ENCODE assay signal across 16 cellular contexts in the genomic region with DNA sequence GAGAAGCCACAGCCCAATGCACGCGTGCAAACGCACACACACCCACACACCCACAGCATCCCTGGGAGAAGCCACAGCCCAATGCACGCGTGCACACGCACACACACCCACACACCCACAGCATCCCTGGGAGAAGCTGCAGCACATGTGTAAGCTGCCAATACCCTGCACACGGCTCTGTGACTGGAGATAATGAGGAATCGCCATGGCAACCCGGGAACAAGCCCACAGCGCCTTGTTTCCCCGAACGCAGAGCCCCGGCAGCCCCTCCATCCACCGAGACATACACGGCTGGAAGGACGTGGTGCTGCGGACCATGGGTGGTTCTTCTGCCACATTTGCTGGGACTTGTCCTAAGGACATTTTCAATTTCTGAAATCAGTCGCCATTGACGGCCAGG.
"Had no signal": no experiment of that assay in that cellular context is flagged by ENCODE, and none has a peak within 500 bp of the region (broad histone marks: within the 10 kb centered on the region; RNA-seq: fewer than 3 reads in every experiment).

No MANE protein-coding gene starts in this region.

- H3K4me1 Mint-ChIP-seq: activated naive CD4-positive, alpha-beta T cell treated with anti-CD3 and anti-CD28 coated beads, Interleukin-2, amount 10 ng/mL, durations not matched to agents 7 days and 5 days; activated T-helper 17 cell treated with anti-CD3 and anti-CD28 coated beads, Interleukin-2, amount 50 U/mL, for 72 hours; memory B cell; naive thymus-derived CD8-positive, alpha-beta T cell; stimulated activated effector memory CD8-positive, alpha-beta T cell treated with anti-CD3 and anti-CD28 coated beads, Interleukin-12 subunit alpha, Interleukin-12 subunit beta, amount 100 ng/mL, for 72 hours had no signal

- ATAC-seq: activated T-helper 17 cell treated with anti-CD3 and anti-CD28 coated beads, Interleukin-2, amount 50 U/mL, for 72 hours; esophagus mucosa; left lobe of liver; naive thymus-derived CD8-positive, alpha-beta T cell; sciatic nerve; stimulated activated effector memory CD8-positive, alpha-beta T cell treated with anti-CD3 and anti-CD28 coated beads, Interleukin-12 subunit alpha, Interleukin-12 subunit beta, amount 100 ng/mL, for 72 hours had no signal

- H3K79me2 ChIP-seq: hepatocyte had no signal

- H3K4me3 Mint-ChIP-seq: activated naive CD4-positive, alpha-beta T cell treated with anti-CD3 and anti-CD28 coated beads, Interleukin-2, amount 10 ng/mL, durations not matched to agents 7 days and 5 days; activated T-helper 17 cell treated with anti-CD3 and anti-CD28 coated beads, Interleukin-2, amount 50 U/mL, for 72 hours; memory B cell; naive thymus-derived CD8-positive, alpha-beta T cell; stimulated activated effector memory CD8-positive, alpha-beta T cell treated with anti-CD3 and anti-CD28 coated beads, Interleukin-12 subunit alpha, Interleukin-12 subunit beta, amount 100 ng/mL, for 72 hours had no signal

- H3K4me3 ChIP-seq: hepatocyte had no signal

- H3K4me2 ChIP-seq: hepatocyte had no signal

- H3K27ac Mint-ChIP-seq: activated naive CD4-positive, alpha-beta T cell treated with anti-CD3 and anti-CD28 coated beads, Interleukin-2, amount 10 ng/mL, durations not matched to agents 7 days and 5 days; activated T-helper 17 cell treated with anti-CD3 and anti-CD28 coated beads, Interleukin-2, amount 50 U/mL, for 72 hours; memory B cell; naive thymus-derived CD8-positive, alpha-beta T cell; stimulated activated effector memory CD8-positive, alpha-beta T cell treated with anti-CD3 and anti-CD28 coated beads, Interleukin-12 subunit alpha, Interleukin-12 subunit beta, amount 100 ng/mL, for 72 hours had no signal

- H3K36me3 Mint-ChIP-seq: activated naive CD4-positive, alpha-beta T cell treated with anti-CD3 and anti-CD28 coated beads, Interleukin-2, amount 10 ng/mL, durations not matched to agents 7 days and 5 days; memory B cell; naive thymus-derived CD8-positive, alpha-beta T cell; stimulated activated effector memory CD8-positive, alpha-beta T cell treated with anti-CD3 and anti-CD28 coated beads, Interleukin-12 subunit alpha, Interleukin-12 subunit beta, amount 100 ng/mL, for 72 hours had no signal

- H3K27me3 ChIP-seq: hepatocyte had no signal

- H3K27me3 Mint-ChIP-seq: activated naive CD4-positive, alpha-beta T cell treated with anti-CD3 and anti-CD28 coated beads, Interleukin-2, amount 10 ng/mL, durations not matched to agents 7 days and 5 days; memory B cell had no signal

- H3K9me3 Mint-ChIP-seq: activated T-helper 17 cell treated with anti-CD3 and anti-CD28 coated beads, Interleukin-2, amount 50 U/mL, for 72 hours; naive thymus-derived CD8-positive, alpha-beta T cell; stimulated activated effector memory CD8-positive, alpha-beta T cell treated with anti-CD3 and anti-CD28 coated beads, Interleukin-12 subunit alpha, Interleukin-12 subunit beta, amount 100 ng/mL, for 72 hours had no signal

- H3K27ac ChIP-seq: hepatocyte had no signal

- DNase-seq: activated CD4-positive, alpha-beta T cell treated with anti-CD3 and anti-CD28 coated beads for 1 hour; activated CD4-positive, alpha-beta T cell treated with anti-CD3 and anti-CD28 coated beads, Interleukin-2, amount 50 U/mL, for 4 hours; activated naive CD4-positive, alpha-beta T cell treated with anti-CD3 and anti-CD28 coated beads, Interleukin-2, amount 10 ng/mL, durations not matched to agents 7 days and 5 days; islet precursor cell; naive thymus-derived CD8-positive, alpha-beta T cell; stimulated activated CD4-positive, alpha-beta T cell treated with anti-CD3 and anti-CD28 coated beads, Interleukin-12 subunit alpha, Interleukin-12 subunit beta, amount 100 ng/mL, for 4 hours; stimulated activated CD4-positive, alpha-beta T cell treated with anti-CD3 and anti-CD28 coated beads, Interleukin-2, amount 100 ng/mL, for 24 hours; T-helper 1 cell; T1000 had no signal

- H2AFZ ChIP-seq: hepatocyte had no signal
